Comparison of ENCODE assay signal across 8 cellular contexts in the genomic region with DNA sequence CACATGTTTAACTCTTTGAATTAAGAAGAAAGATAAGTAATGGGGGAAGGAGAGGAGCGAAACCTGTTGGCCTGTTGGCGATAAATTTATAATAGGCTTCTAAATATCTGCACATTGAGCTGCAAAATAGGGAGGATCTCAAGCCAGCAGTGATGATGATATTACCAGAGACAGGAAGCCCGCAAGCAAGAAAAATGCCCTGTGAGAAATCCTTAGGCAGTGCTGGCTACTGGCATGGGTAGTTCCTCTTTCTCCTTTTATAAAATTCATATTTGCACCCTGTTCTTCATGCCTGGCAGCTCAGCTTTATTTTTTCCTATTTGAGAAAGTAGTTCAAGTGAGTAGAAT. TPM values are rescaled to one million over a fixed set of nuclear protein-coding genes. Genes with fewer than 3 reads are reported as not detected.
A peak's percentile ranks its signal among the peaks of the same experiment; 100 is the strongest.
DNase-seq lines count a peak whose midpoint lies in the region; ATAC-seq and TF ChIP-seq lines count a peak whose summit lies in the region.

No MANE protein-coding gene starts in this region.

- no TSS peak for BruUV-seq in mammary epithelial cell (replicated peaks; lab: Mats Ljungman, UMichigan)

- peak overlapping the region; percentile 96 for H3K27ac Mint-ChIP-seq in memory B cell

- no peaks in the 10 kb centered on the region for H3K9me3 ChIP-seq in NT2/D1 (ENCODE audit: insufficient read depth, low read length)
- no peaks in the 10 kb centered on the region for H3K9me3 ChIP-seq in mammary epithelial cell (replicated peaks; ENCODE audit: insufficient read depth, low read length)
- H3K9me3 ChIP-seq in vagina = no peaks in the 10 kb centered on the region

- ATAC-seq in memory B cell (ENCODE audit: low read depth) (peak; percentile 13), GM18498 (IDR thresholded peaks at IDR 0.05; ENCODE audit: unreplicated experiment) (no peak)

- H3K9me3 Mint-ChIP-seq in memory B cell = no peaks in the 10 kb centered on the region

- H3K27me3 ChIP-seq in NT2/D1 (ENCODE audit: insufficient read depth, insufficient read length) = no peaks in the 10 kb centered on the region
- H3K27me3 ChIP-seq in mammary epithelial cell (ENCODE audit: insufficient read depth, low read length) = no peaks in the 10 kb centered on the region
- H3K27me3 ChIP-seq in vagina = no peaks in the 10 kb centered on the region

- peaks cover 2% of the 10 kb centered on the region for H4K20me1 ChIP-seq in mammary epithelial cell (ENCODE audit: insufficient read depth, low read length)

- no peak for TF ChIP-seq CTCF in mammary epithelial cell (conservative IDR thresholded peaks at IDR 0.05 in 1 of 2, IDR thresholded peaks at IDR 0.05 in 1 of 2; ENCODE audit: extremely low read depth in 1 of 2, insufficient read depth in 1 of 2, low read depth in 1 of 2, low read length in 2 of 2)
- no peak for TF ChIP-seq CTCF in vagina (IDR thresholded peaks at IDR 0.05)

- H3K4me3 Mint-ChIP-seq in memory B cell = peak overlapping the region; percentile 94

- in situ Hi-C loops in mammary epithelial cell (cut with MboI; ENCODE audit: low sequenced_read_pairs in 2 of 2) = no loop called here

- H3K36me3 Mint-ChIP-seq in memory B cell = no peaks in the 10 kb centered on the region

- peak overlapping the region; percentile 79 for H3K4me2 ChIP-seq in mammary epithelial cell (ENCODE audit: insufficient read depth, low read depth, low read length)

- H2AFZ ChIP-seq in mammary epithelial cell (ENCODE audit: low read depth, low read length) = peak overlapping the region; percentile 91

- no peak for TF ChIP-seq POLR2A in vagina (IDR thresholded peaks at IDR 0.05)

- peaks cover 4% of the 10 kb centered on the region for H3K36me3 ChIP-seq in NT2/D1 (ENCODE audit: insufficient read depth, insufficient read length, low read length)
- H3K36me3 ChIP-seq in mammary epithelial cell (ENCODE audit: insufficient read depth, low read length) = no peaks in the 10 kb centered on the region
- H3K36me3 ChIP-seq in vagina = no peaks in the 10 kb centered on the region

- H3K4me1 ChIP-seq in NT2/D1 (ENCODE audit: insufficient read depth, insufficient read length) (peaks cover 3% of the 10 kb centered on the region), mammary epithelial cell (ENCODE audit: insufficient read depth, low read length) (peaks cover 15% of the 10 kb centered on the region), vagina (peaks cover 31% of the 10 kb centered on the region)

- H3K4me3 ChIP-seq in NT2/D1 (ENCODE audit: insufficient read length, low read depth) = peak overlapping the region; percentile 67
- peak overlapping the region; percentile 61 to 76 (median 74) for H3K4me3 ChIP-seq in mammary epithelial cell (replicated peaks in 1 of 3; ENCODE audit: insufficient read depth in 1 of 3, low read depth in 2 of 3, low read length in 3 of 3)
- H3K4me3 ChIP-seq in vagina = peak overlapping the region; percentile 76 to 98

- peak overlapping the region; percentile 54 for H3K27ac ChIP-seq in mammary epithelial cell (ENCODE audit: insufficient read depth, low read depth, low read length)
- peak overlapping the region; percentile 96 for H3K27ac ChIP-seq in vagina

- 10% methylated on average over 3 of the region's 3 CpGs for WGBS in mammary epithelial cell (ENCODE audit: low coverage, missing lambda C conversion rate)

- CTCF ChIA-PET in mammary epithelial cell (lab: Charles Lee; ENCODE audit: low non-redundant PET) = no interaction called here

- intact Hi-C loops in mammary epithelial cell (cut with micrococcal nuclease) = loop anchor here (5.0 to 10.0 kb wide), 2 partner anchors 100 to 182 kb away; partner anchors contain the start of gene RASL11A
- intact Hi-C loops in vagina (cut with DNase I) = loop anchor here (5.0 kb wide), 2 partner anchors 80 to 100 kb away; partner anchors contain the start of genes RASL11A and RPL21

- peaks cover 44% of the 10 kb centered on the region for H3K4me1 Mint-ChIP-seq in memory B cell

- H3K27me3 Mint-ChIP-seq in memory B cell = no peaks in the 10 kb centered on the region

- dilution Hi-C loops in mammary epithelial cell (cut with HindIII; ENCODE audit: low sequenced_read_pairs) = no loop called here

- H3K79me2 ChIP-seq in mammary epithelial cell (ENCODE audit: insufficient read depth, low read length) = peaks cover 37% of the 10 kb centered on the region

- peak overlapping the region; percentile 56 for H3K9ac ChIP-seq in NT2/D1 (ENCODE audit: insufficient read length, low read depth)
- H3K9ac ChIP-seq in mammary epithelial cell (ENCODE audit: insufficient read depth, low read length) = peak overlapping the region; percentile 75

- DNase-seq in NCI-H146 (lab: John Stamatoyannopoulos, UW) (peak; percentile 28), NCI-H146 treated with DMSO at 0.1 percent for 48 hours (lab: John Stamatoyannopoulos, UW; ENCODE audit: unreplicated experiment) (no peak), NT2/D1 (ENCODE audit: low read depth, low spot score) (no peak), mammary epithelial cell (no peak), memory B cell (ENCODE audit: low spot score in 2 of 2) (peak in 1 of 2 donors; percentile 16), vagina (ENCODE audit: extremely low spot score in 2 of 2) (no peak), NCI-H1694 (lab: John Stamatoyannopoulos, UW) (no peak)

RNA-seq across cellular contexts. Expression of gene USP12, which starts 0.9 kb away (rescaled TPM):
- total RNA-seq in mammary epithelial cell (10 to 100 TPM; 19.7 to 22.3 TPM), vagina (20.9 TPM)
- polyA plus RNA-seq in mammary epithelial cell = 6.1 TPM
- polyA minus RNA-seq in mammary epithelial cell = 4.9 TPM
